29 cellular contexts compared by ENCODE assay signal in genomic region chr6:7161253-7161623, GRCh38. TPM values are rescaled to one million over a fixed set of nuclear protein-coding genes. Genes with fewer than 3 reads are reported as not detected.
DNase-seq lines count a peak whose midpoint lies in the region; ATAC-seq, FAIRE-seq and TF ChIP-seq lines count a peak whose summit lies in the region.
"Had no signal": no experiment of that assay in that cellular context is flagged by ENCODE, and none has a peak within 500 bp of the region (broad histone marks: within the 10 kb centered on the region; RNA-seq: fewer than 3 reads in every experiment).

No MANE protein-coding gene starts in this region.

- dilution Hi-C loops in keratinocyte (cut with MboI; ENCODE audit: extremely low pct_ligation_motif_present, low sequenced_read_pairs): no loop called here

- intact Hi-C loops in activated naive CD4-positive, alpha-beta T cell treated with anti-CD3 and anti-CD28 coated beads for 36 hours (cut with micrococcal nuclease): no loop called here
- intact Hi-C loops in transverse colon (cut with DNase I; ENCODE audit: low total_unique reads): no loop called here

- H3K36me3 Mint-ChIP-seq in activated naive CD4-positive, alpha-beta T cell treated with anti-CD3 and anti-CD28 coated beads, Interleukin-2, amount 50 U/mL, for 24 hours: peaks cover 5% of the 10 kb centered on the region
- H3K36me3 Mint-ChIP-seq in activated naive CD4-positive, alpha-beta T cell treated with anti-CD3 and anti-CD28 coated beads for 36 hours (ENCODE audit: low read depth): peaks cover 1% of the 10 kb centered on the region
- peaks cover 4% of the 10 kb centered on the region for H3K36me3 Mint-ChIP-seq in T-helper 17 cell (ENCODE audit: low read depth)
- H3K36me3 Mint-ChIP-seq: immature natural killer cell had no signal

- in situ Hi-C loops in transverse colon (cut with MboI; ENCODE audit: low pct_ligation_motif_present in 1 of 4, low pct_unique_long_range_greater_than_20kb in 1 of 4, low sequenced_read_pairs in 3 of 4): no loop called here

- no peak for TF ChIP-seq EP300 in transverse colon (IDR thresholded peaks at IDR 0.05; ENCODE audit: low read depth)

- peaks cover 8% of the 10 kb centered on the region for H3K9me1 ChIP-seq in keratinocyte (ENCODE audit: control insufficient read depth, extremely low read depth, insufficient read depth, low read length)

- H3K4me2 ChIP-seq in keratinocyte (ENCODE audit: control insufficient read depth, extremely low read depth, insufficient read depth, low read depth, low read length): no peak overlapping the region

- peaks cover 9% of the 10 kb centered on the region for H4K20me1 ChIP-seq in keratinocyte (ENCODE audit: control insufficient read depth, extremely low read depth, insufficient read depth, low read length)

- H3K36me3 ChIP-seq in keratinocyte (ENCODE audit: control insufficient read depth in 2 of 2, extremely low read depth in 1 of 2, insufficient read depth in 2 of 2, low read length in 2 of 2): peaks cover 4 to 5% of the 10 kb centered on the region in 2 experiments
- no peaks in the 10 kb centered on the region for H3K36me3 ChIP-seq in transverse colon
- H3K36me3 ChIP-seq: upper lobe of right lung had no signal

- no peaks in the 10 kb centered on the region for H3K27me3 ChIP-seq in keratinocyte (ENCODE audit: control insufficient read depth, extremely low read depth, insufficient read depth, low read length)
- H3K27me3 ChIP-seq in transverse colon: no peaks in the 10 kb centered on the region
- H3K27me3 ChIP-seq: upper lobe of right lung had no signal

- CTCF ChIA-PET in activated naive CD4-positive, alpha-beta T cell treated with anti-CD3 and anti-CD28 coated beads for 36 hours (lab: Charles Lee): no interaction called here

- DNase-seq in activated naive CD4-positive, alpha-beta T cell treated with anti-CD3 and anti-CD28 coated beads for 36 hours: no peak
- DNase-seq in T-helper 17 cell: no peak
- DNase-seq in keratinocyte (ENCODE audit: low read depth, low spot score): no peak
- DNase-seq in transverse colon: no peak
- no peak for DNase-seq in GOT3 (lab: John Stamatoyannopoulos, UW)
- DNase-seq: activated CD4-positive, alpha-beta T cell treated with anti-CD3 and anti-CD28 coated beads, Interleukin-2, amount 50 U/mL, for 48 hours; activated CD8-positive, alpha-beta memory T cell treated with anti-CD3 and anti-CD28 coated beads, Interleukin-2, amount 50 U/mL, for 4 hours; activated naive CD8-positive, alpha-beta T cell treated with anti-CD3 and anti-CD28 coated beads for 36 hours; erythroblast; foreskin melanocyte; GDM1; hippocampal formation; immature natural killer cell; NCI-H1092; NCI-H187 treated with DMSO at 0.1 percent for 48 hours; NCI-H69; stimulated activated CD4-positive, alpha-beta T cell treated with anti-CD3 and anti-CD28 coated beads, Interleukin-4, amount 100 ng/mL, for 4 hours; stimulated activated naive CD8-positive, alpha-beta T cell treated with anti-CD3 and anti-CD28 coated beads, Interleukin-15, Interleukin-2, amounts not matched to agents 100 U/mL and 50 U/mL, for 24 hours; upper lobe of right lung had no signal

- ATAC-seq in T-helper 17 cell (no peak), GM21723 (IDR thresholded peaks at IDR 0.05; ENCODE audit: unreplicated experiment) (no peak), HG02678 (IDR thresholded peaks at IDR 0.05; ENCODE audit: unreplicated experiment) (no peak)
- ATAC-seq: sciatic nerve, upper lobe of right lung had no signal

- H3K27ac ChIP-seq in keratinocyte (ENCODE audit: control insufficient read depth, insufficient read depth, low read length) (peak overlapping the region; percentile 22), transverse colon (peak overlapping the region; percentile 45 to 84 (median 62))
- H3K27ac ChIP-seq: 22Rv1, upper lobe of right lung had no signal

- no peak for TF ChIP-seq POLR2A in transverse colon (IDR thresholded peaks at IDR 0.05)

- H3K4me1 Mint-ChIP-seq in activated naive CD4-positive, alpha-beta T cell treated with anti-CD3 and anti-CD28 coated beads, Interleukin-2, amount 50 U/mL, for 24 hours: peaks cover 78% of the 10 kb centered on the region
- H3K4me1 Mint-ChIP-seq in activated naive CD4-positive, alpha-beta T cell treated with anti-CD3 and anti-CD28 coated beads for 36 hours (ENCODE audit: low read depth): peaks cover 69% of the 10 kb centered on the region
- H3K4me1 Mint-ChIP-seq in T-helper 17 cell: peaks cover 57% of the 10 kb centered on the region

- H3K4me3 Mint-ChIP-seq in activated naive CD4-positive, alpha-beta T cell treated with anti-CD3 and anti-CD28 coated beads, Interleukin-2, amount 50 U/mL, for 24 hours: no peak overlapping the region
- H3K4me3 Mint-ChIP-seq in activated naive CD4-positive, alpha-beta T cell treated with anti-CD3 and anti-CD28 coated beads for 36 hours: no peak overlapping the region
- no peak overlapping the region for H3K4me3 Mint-ChIP-seq in T-helper 17 cell
- H3K4me3 Mint-ChIP-seq: activated naive CD8-positive, alpha-beta T cell treated with anti-CD3 and anti-CD28 coated beads for 36 hours; central memory CD8-positive, alpha-beta T cell; immature natural killer cell had no signal

- H3K4me3 ChIP-seq in keratinocyte (ENCODE audit: control insufficient read depth in 2 of 3, extremely low read depth in 1 of 3, insufficient read depth in 2 of 3, low read depth in 1 of 3, low read length in 3 of 3) (no peak overlapping the region), transverse colon (no peak overlapping the region)
- H3K4me3 ChIP-seq: upper lobe of right lung had no signal

- no peak overlapping the region for H3K9ac ChIP-seq in keratinocyte (ENCODE audit: control insufficient read depth, extremely low read depth, insufficient read depth, low read length)

- H3K79me2 ChIP-seq in keratinocyte (ENCODE audit: control insufficient read depth, insufficient read depth, low read length): peaks cover 93% of the 10 kb centered on the region

- peak overlapping the region; percentile 83 for H3K27ac Mint-ChIP-seq in activated naive CD4-positive, alpha-beta T cell treated with anti-CD3 and anti-CD28 coated beads, Interleukin-2, amount 50 U/mL, for 24 hours
- H3K27ac Mint-ChIP-seq in activated naive CD4-positive, alpha-beta T cell treated with anti-CD3 and anti-CD28 coated beads for 36 hours: no peak overlapping the region
- peak overlapping the region; percentile 78 for H3K27ac Mint-ChIP-seq in T-helper 17 cell
- H3K27ac Mint-ChIP-seq: activated naive CD8-positive, alpha-beta T cell treated with anti-CD3 and anti-CD28 coated beads for 36 hours; activated T-helper 2 cell treated with anti-CD3 and anti-CD28 coated beads, Interferon-gamma antibody, Interleukin-2, Interleukin-4, amounts not matched to agents 10 μg/mL and 5 μg/mL and 100 μg/mL, durations not matched to agents 14 hours and 24 hours and 36 hours; immature natural killer cell had no signal

- no peak for FAIRE-seq in keratinocyte (lab: Jason Lieb, UNC)
- FAIRE-seq: astrocyte, H54 had no signal

- H3K9me3 ChIP-seq in T-helper 17 cell (ENCODE audit: control insufficient read depth, low read length, poor library complexity, severe bottlenecking): no peaks in the 10 kb centered on the region
- no peaks in the 10 kb centered on the region for H3K9me3 ChIP-seq in keratinocyte (ENCODE audit: control insufficient read depth, low read depth, low read length)
- no peaks in the 10 kb centered on the region for H3K9me3 ChIP-seq in transverse colon
- H3K9me3 ChIP-seq: upper lobe of right lung had no signal

- no peak for TF ChIP-seq CTCF in keratinocyte (optimal IDR thresholded peaks at IDR 0.05 in 1 of 3, IDR thresholded peaks at IDR 0.05 in 1 of 3, conservative IDR thresholded peaks at IDR 0.05 in 1 of 3; ENCODE audit: extremely low read depth in 1 of 3, insufficient read depth in 2 of 3, low read length in 3 of 3)
- TF ChIP-seq CTCF in transverse colon (IDR thresholded peaks at IDR 0.05): no peak

- H3K27me3 Mint-ChIP-seq in activated naive CD4-positive, alpha-beta T cell treated with anti-CD3 and anti-CD28 coated beads, Interleukin-2, amount 50 U/mL, for 24 hours: no peaks in the 10 kb centered on the region
- H3K27me3 Mint-ChIP-seq in activated naive CD4-positive, alpha-beta T cell treated with anti-CD3 and anti-CD28 coated beads for 36 hours (ENCODE audit: low read depth): no peaks in the 10 kb centered on the region
- no peaks in the 10 kb centered on the region for H3K27me3 Mint-ChIP-seq in T-helper 17 cell
- H3K27me3 Mint-ChIP-seq: activated naive CD8-positive, alpha-beta T cell treated with anti-CD3 and anti-CD28 coated beads for 36 hours; central memory CD8-positive, alpha-beta T cell had no signal

- H3K9me3 Mint-ChIP-seq in activated naive CD4-positive, alpha-beta T cell treated with anti-CD3 and anti-CD28 coated beads, Interleukin-2, amount 50 U/mL, for 24 hours: no peaks in the 10 kb centered on the region
- H3K9me3 Mint-ChIP-seq in activated naive CD4-positive, alpha-beta T cell treated with anti-CD3 and anti-CD28 coated beads for 36 hours: no peaks in the 10 kb centered on the region
- H3K9me3 Mint-ChIP-seq: activated naive CD8-positive, alpha-beta T cell treated with anti-CD3 and anti-CD28 coated beads for 36 hours; activated T-helper 2 cell treated with anti-CD3 and anti-CD28 coated beads, Interferon-gamma antibody, Interleukin-2, Interleukin-4, amounts not matched to agents 10 μg/mL and 5 μg/mL and 100 μg/mL, durations not matched to agents 14 hours and 24 hours and 36 hours; central memory CD8-positive, alpha-beta T cell; immature natural killer cell had no signal

- no peak overlapping the region for H2AFZ ChIP-seq in keratinocyte (ENCODE audit: control insufficient read depth, low read length)

- peaks cover 37% of the 10 kb centered on the region for H3K4me1 ChIP-seq in keratinocyte (ENCODE audit: control insufficient read depth, extremely low read depth, insufficient read depth, low read length)
- H3K4me1 ChIP-seq in transverse colon: peaks cover 51 to 97% (median 86%) of the 10 kb centered on the region in 4 donors

RNA-seq across cellular contexts. Expression of gene RREB1, which starts 53.5 kb away (rescaled TPM):
- total RNA-seq in activated naive CD4-positive, alpha-beta T cell treated with anti-CD3 and anti-CD28 coated beads for 36 hours: 10 to 100 TPM; 10.8 to 12.2 TPM
- 10 to 100 TPM; 34.7 to 48.1 TPM for total RNA-seq in T-helper 17 cell
- polyA plus RNA-seq in keratinocyte: 4.3 to 6.2 TPM (median 6.1 TPM) in 3 replicates
- 5.6 TPM for polyA plus RNA-seq in keratinocyte (2011; ENCODE audit: low read depth)
- 4.7 and 5.5 TPM in 2 replicates for polyA plus RNA-seq in keratinocyte (2011; cell fraction: cytosol; rRNA removed)
- polyA plus RNA-seq in keratinocyte (2011; cell fraction: nucleus; rRNA removed): 30.5 and 34.2 TPM in 2 replicates
- 10.6 and 17.1 TPM in 2 replicates for polyA plus RNA-seq in keratinocyte (2012; ENCODE audit: low replicate concordance)
- polyA minus RNA-seq in keratinocyte: 35.4 to 71.6 TPM (median 38.5 TPM) in 3 replicates
- polyA minus RNA-seq in keratinocyte (2011; cell fraction: cytosol; rRNA and poly(A)+ RNA removed): 20.1 TPM
- polyA minus RNA-seq in keratinocyte (2011; cell fraction: nucleus; rRNA and poly(A)+ RNA removed): 43.5 and 68.8 TPM in 2 replicates
- total RNA-seq in transverse colon: 100 to 1,000 TPM in 2 of 4 donors, 10 to 100 TPM in 2; 73.9 to 214 (median 107) TPM
- polyA plus RNA-seq: neural cell had no signal
